In the genomic region with DNA sequence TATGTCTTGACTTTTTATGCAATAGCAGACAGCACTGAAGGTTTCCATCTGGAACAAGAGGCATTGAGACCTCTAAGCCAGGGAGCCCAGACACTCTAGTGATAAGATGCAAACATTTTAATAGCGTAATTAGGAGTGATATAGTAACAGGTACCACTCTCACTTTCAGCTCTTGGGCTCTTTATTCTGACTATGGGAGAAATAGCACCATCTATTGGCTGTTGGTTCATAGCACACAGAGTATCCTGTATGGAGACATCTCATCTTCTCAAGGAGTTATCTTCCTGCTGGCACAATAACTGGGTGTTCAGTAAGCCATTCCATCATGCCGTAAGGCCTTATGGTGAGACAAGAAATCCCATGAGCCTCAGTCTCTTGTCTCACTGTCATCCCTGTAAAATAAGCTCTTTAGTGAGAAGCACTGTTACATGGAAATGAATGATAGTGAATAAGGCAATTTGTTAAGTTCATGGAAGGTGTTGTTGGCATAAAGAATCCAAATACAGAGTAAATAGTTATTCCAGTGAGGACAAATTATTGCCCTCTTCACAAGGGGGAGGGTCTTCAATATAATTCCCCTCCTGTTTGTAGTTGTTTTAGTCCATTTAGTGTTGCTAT, we compare ENCODE assay signal across 8 cellular contexts. TPM values are rescaled to one million over a fixed set of nuclear protein-coding genes. Genes with fewer than 3 reads are reported as not detected.
DNase-seq lines count a peak whose midpoint lies in the region; ATAC-seq, FAIRE-seq and TF ChIP-seq lines count a peak whose summit lies in the region.

No MANE protein-coding gene starts in this region.

- intact Hi-C loops in left ventricle myocardium superior (cut with micrococcal nuclease) = no loop called here
- intact Hi-C loops in upper lobe of right lung (cut with DNase I) = no loop called here

- TF ChIP-seq POLR2A in H54 (IDR thresholded peaks at IDR 0.05; ENCODE audit: low read depth, low read length) = no peak

- TF ChIP-seq CTCF in GM12874 (IDR thresholded peaks at IDR 0.05; ENCODE audit: insufficient read depth, low read depth, low read length) (peak; percentile 51), RWPE2 (IDR thresholded peaks at IDR 0.05; ENCODE audit: poor library complexity, severe bottlenecking) (peak; percentile 56), upper lobe of right lung (IDR thresholded peaks at IDR 0.05) (peak; percentile 52)

- DNase-seq in AG08395 (ENCODE audit: low spot score) (peak; percentile 17), RWPE2 (ENCODE audit: low spot score) (no peak), left ventricle myocardium superior (no peak), upper lobe of right lung (no peak), NCI-H187 treated with DMSO at 0.1 percent for 48 hours (lab: John Stamatoyannopoulos, UW) (no peak), H54 (ENCODE audit: insufficient read length, low spot score) (no peak)

- H3K4me3 ChIP-seq in RWPE2 (ENCODE audit: severe bottlenecking) (no peak overlapping the region), upper lobe of right lung (no peak overlapping the region)

- H3K4me1 ChIP-seq in RWPE2 (ENCODE audit: insufficient read depth, poor library complexity, severe bottlenecking) (no peaks in the 10 kb centered on the region), upper lobe of right lung (peaks cover 2% of the 10 kb centered on the region)

- H3K36me3 ChIP-seq in RWPE2 (ENCODE audit: low read depth) (peaks cover 24% of the 10 kb centered on the region), upper lobe of right lung (peaks cover 9% of the 10 kb centered on the region)

- H3K9me3 ChIP-seq in RWPE2 (ENCODE audit: severe bottlenecking) = no peaks in the 10 kb centered on the region
- no peaks in the 10 kb centered on the region for H3K9me3 ChIP-seq in upper lobe of right lung

- no peak for FAIRE-seq in H54 (lab: Jason Lieb, UNC)

- peak; percentile 57 for ATAC-seq in HG03432 (IDR thresholded peaks at IDR 0.05; ENCODE audit: unreplicated experiment)
- peak; percentile 49 for ATAC-seq in RWPE2 (ENCODE audit: low read depth)
- ATAC-seq in left ventricle myocardium superior = peak; percentile 53
- ATAC-seq in upper lobe of right lung = peak; percentile 64

- no peak overlapping the region for H3K27ac ChIP-seq in RWPE2 (ENCODE audit: poor library complexity, severe bottlenecking)
- H3K27ac ChIP-seq in upper lobe of right lung = no peak overlapping the region

- H3K27me3 ChIP-seq in RWPE2 (ENCODE audit: insufficient read depth, poor library complexity, severe bottlenecking) (no peaks in the 10 kb centered on the region), upper lobe of right lung (no peaks in the 10 kb centered on the region)

RNA-seq across cellular contexts. Expression of a gene that starts 48.3 kb away (rescaled TPM):
- total RNA-seq in left ventricle myocardium superior = 5.9 TPM
- 10.7 TPM for total RNA-seq in upper lobe of right lung
